In the genomic region with DNA sequence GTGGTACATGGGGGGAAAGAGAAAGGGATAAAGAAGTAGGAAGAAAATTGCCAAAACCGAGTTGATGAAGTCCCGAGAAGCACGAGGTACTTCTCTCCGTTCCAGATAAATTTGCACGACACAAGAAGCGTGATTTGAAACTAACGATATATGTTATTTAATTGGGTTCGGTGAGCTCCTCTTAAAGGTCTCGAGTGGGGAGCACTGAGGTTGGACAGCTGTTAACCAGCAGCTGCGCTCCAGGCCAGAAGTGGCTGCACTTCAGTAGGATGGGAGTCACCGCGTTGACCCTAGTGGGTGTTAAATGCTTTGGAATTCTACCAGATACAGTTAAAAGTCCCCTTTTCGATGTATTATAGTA, we compare ENCODE assay signal across 8 cellular contexts. TPM values are rescaled to one million over a fixed set of nuclear protein-coding genes. Genes with fewer than 3 reads are reported as not detected.
DNase-seq lines count a peak whose midpoint lies in the region; ATAC-seq and TF ChIP-seq lines count a peak whose summit lies in the region.

No MANE protein-coding gene starts in this region.

- H3K4me1 ChIP-seq in CD4-positive, CD25-positive, alpha-beta regulatory T cell (ENCODE audit: control insufficient read depth, insufficient read depth, low read length, poor library complexity, severe bottlenecking) = peaks cover 27% of the 10 kb centered on the region
- H3K4me1 ChIP-seq in rectal smooth muscle tissue (ENCODE audit: control insufficient read depth, insufficient read depth, low read length) = peaks cover 16% of the 10 kb centered on the region

- peaks cover 24% of the 10 kb centered on the region for H3K27me3 Mint-ChIP-seq in CD4-positive, CD25-positive, alpha-beta regulatory T cell

- no peak for ATAC-seq in CD4-positive, CD25-positive, alpha-beta regulatory T cell (ENCODE audit: low read depth in 2 of 2)
- ATAC-seq in activated naive CD4-positive, alpha-beta T cell treated with anti-CD3 and anti-CD28 coated beads, Interleukin-2, amount 50 U/mL, for 72 hours = no peak
- peak in 1 of 2 donors; percentile 16 for ATAC-seq in left cardiac atrium
- ATAC-seq in GM21723 (IDR thresholded peaks at IDR 0.05; ENCODE audit: unreplicated experiment) = no peak

- TF ChIP-seq RAD21 in Ishikawa (IDR thresholded peaks at IDR 0.05; ENCODE audit: low read depth) = no peak

- peak overlapping the region; percentile 70 for H3K27ac ChIP-seq in CD4-positive, CD25-positive, alpha-beta regulatory T cell (ENCODE audit: insufficient read depth, low read length, poor library complexity, severe bottlenecking)
- H3K27ac ChIP-seq in rectal smooth muscle tissue (ENCODE audit: low read depth, low read length) = peak overlapping the region; percentile 92

- H3K9me3 Mint-ChIP-seq in CD4-positive, CD25-positive, alpha-beta regulatory T cell = no peaks in the 10 kb centered on the region
- no peaks in the 10 kb centered on the region for H3K9me3 Mint-ChIP-seq in activated naive CD4-positive, alpha-beta T cell treated with anti-CD3 and anti-CD28 coated beads, Interleukin-2, amount 50 U/mL, for 72 hours

- H3K36me3 ChIP-seq in CD4-positive, CD25-positive, alpha-beta regulatory T cell (ENCODE audit: control insufficient read depth, insufficient read depth, low read length) = peaks cover 6% of the 10 kb centered on the region
- no peaks in the 10 kb centered on the region for H3K36me3 ChIP-seq in rectal smooth muscle tissue (ENCODE audit: control insufficient read depth, insufficient read depth, low read length)

- peaks cover 2% of the 10 kb centered on the region for H3K27me3 ChIP-seq in CD4-positive, CD25-positive, alpha-beta regulatory T cell (ENCODE audit: control insufficient read depth, insufficient read depth, low read length)
- H3K27me3 ChIP-seq in rectal smooth muscle tissue (ENCODE audit: control insufficient read depth, insufficient read depth, low read length) = no peaks in the 10 kb centered on the region

- H3K4me3 ChIP-seq in CD4-positive, CD25-positive, alpha-beta regulatory T cell (ENCODE audit: low read depth, low read length) = peak overlapping the region; percentile 69
- H3K4me3 ChIP-seq in rectal smooth muscle tissue (ENCODE audit: low read length) = peak overlapping the region; percentile 93

- no peaks in the 10 kb centered on the region for H3K9me3 ChIP-seq in CD4-positive, CD25-positive, alpha-beta regulatory T cell (ENCODE audit: control insufficient read depth in 2 of 2, low read length in 2 of 2)

- peak overlapping the region; percentile 74 to 96 (median 90) for H3K27ac Mint-ChIP-seq in CD4-positive, CD25-positive, alpha-beta regulatory T cell
- peak overlapping the region; percentile 83 to 95 for H3K27ac Mint-ChIP-seq in activated naive CD4-positive, alpha-beta T cell treated with anti-CD3 and anti-CD28 coated beads, Interleukin-2, amount 50 U/mL, for 72 hours

- H3K4me1 Mint-ChIP-seq in CD4-positive, CD25-positive, alpha-beta regulatory T cell = peaks cover 15 to 34% (median 21%) of the 10 kb centered on the region in 4 donors

- H3K4me3 Mint-ChIP-seq in CD4-positive, CD25-positive, alpha-beta regulatory T cell = peak overlapping the region; percentile 93 to 99 (median 96)

- no peak for TF ChIP-seq EP300 in Ishikawa (IDR thresholded peaks at IDR 0.05; ENCODE audit: borderline replicate concordance)

- DNase-seq in CD4-positive, CD25-positive, alpha-beta regulatory T cell = peak in 1 of 3 donors; percentile 11
- DNase-seq in activated naive CD4-positive, alpha-beta T cell treated with anti-CD3 and anti-CD28 coated beads, Interleukin-2, amount 50 U/mL, for 72 hours (ENCODE audit: low spot score in 2 of 2) = no peak
- DNase-seq in left cardiac atrium (peak; percentile 49), NAMALWA (ENCODE audit: low spot score) (no peak), NCI-H774 (lab: John Stamatoyannopoulos, UW) (no peak)

- H3K36me3 Mint-ChIP-seq in CD4-positive, CD25-positive, alpha-beta regulatory T cell = peaks cover 7% of the 10 kb centered on the region
- peaks cover 7 to 20% of the 10 kb centered on the region in 2 donors for H3K36me3 Mint-ChIP-seq in activated naive CD4-positive, alpha-beta T cell treated with anti-CD3 and anti-CD28 coated beads, Interleukin-2, amount 50 U/mL, for 72 hours

- peak overlapping the region; percentile 8 for H3K9ac ChIP-seq in rectal smooth muscle tissue (ENCODE audit: low read length)

- intact Hi-C loops in left cardiac atrium (cut with DNase I) = loop anchor here in 1 of 2 donors (1.0 to 10.0 kb wide), 2 partner anchors 37 to 71 kb away; a partner anchor contains a TSS

TF ChIP-seq in Ishikawa, 13 proteins besides CTCF, POLR2A, EP300 and RAD21:
- TF ChIP-seq TAF1 (IDR thresholded peaks at IDR 0.05; ENCODE audit: low read depth) (0 out of 2 replicates have a peak, but pooled peaks have one; percentile 19), YY1 (IDR thresholded peaks at IDR 0.05; ENCODE audit: low read depth) (no peak), CEBPB (IDR thresholded peaks at IDR 0.05) (no peak)

RNA-seq across cellular contexts. Expression of a gene that starts 0.9 kb away (rescaled TPM):
- total RNA-seq in CD4-positive, CD25-positive, alpha-beta regulatory T cell = 56.9 TPM
- 10 to 100 TPM; 43.9 to 56.2 (median 52.4) TPM for polyA plus RNA-seq in CD4-positive, CD25-positive, alpha-beta regulatory T cell
- total RNA-seq in activated naive CD4-positive, alpha-beta T cell treated with anti-CD3 and anti-CD28 coated beads, Interleukin-2, amount 50 U/mL, for 72 hours = 10 to 100 TPM; 37.2 to 41.5 TPM
- 10 to 100 TPM; 43.8 to 49.4 TPM for total RNA-seq in left cardiac atrium

RNA-seq across cellular contexts. Expression of a gene that starts 37.5 kb away (rescaled TPM):
- total RNA-seq in CD4-positive, CD25-positive, alpha-beta regulatory T cell = 5.3 TPM
- polyA plus RNA-seq in CD4-positive, CD25-positive, alpha-beta regulatory T cell = 1 to 10 TPM; 4.2 to 7.9 (median 6.5) TPM
- 10 to 100 TPM in 1 of 2 donors, 1 to 10 TPM in 1; 7.1 to 13.5 TPM for total RNA-seq in activated naive CD4-positive, alpha-beta T cell treated with anti-CD3 and anti-CD28 coated beads, Interleukin-2, amount 50 U/mL, for 72 hours
- total RNA-seq in left cardiac atrium = 10 to 100 TPM; 15.8 to 17.1 TPM
